ENCODE assay signal across 14 cellular contexts in the genomic region with DNA sequence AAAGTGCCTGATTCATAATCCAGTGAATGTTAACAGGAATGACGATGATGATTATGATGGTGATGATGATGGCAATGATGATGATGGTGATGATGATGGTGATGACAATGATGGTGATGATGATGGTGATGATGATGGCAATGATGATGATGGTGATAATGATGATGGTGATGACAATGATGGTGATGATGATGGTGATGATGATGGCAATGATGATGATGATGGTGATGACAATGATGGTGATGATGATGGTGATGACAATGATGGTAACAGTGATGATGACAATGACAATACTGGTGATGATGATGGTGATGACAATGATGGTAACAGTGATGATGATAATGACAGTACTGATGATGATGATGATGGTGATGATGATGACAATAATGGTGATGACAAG. TPM values are rescaled to one million over a fixed set of nuclear protein-coding genes. Genes with fewer than 3 reads are reported as not detected.
"Had no signal": no experiment of that assay in that cellular context is flagged by ENCODE, and none has a peak within 500 bp of the region (broad histone marks: within the 10 kb centered on the region; RNA-seq: fewer than 3 reads in every experiment).

No MANE protein-coding gene starts in this region.

RNA-seq across cellular contexts. Expression of a gene that starts 46.6 kb away (rescaled TPM):
- total RNA-seq: activated B cell treated with CpG ODN at 0.5 μM for 24 hours; activated CD4-positive, alpha-beta memory T cell treated with anti-CD3 and anti-CD28 coated beads for 36 hours; activated CD4-positive, alpha-beta T cell treated with anti-CD3 and anti-CD28 coated beads, Interleukin-2, amount 10 ng/mL, durations not matched to agents 24 days and 14 days; activated CD8-positive, alpha-beta memory T cell treated with anti-CD3 and anti-CD28 coated beads for 36 hours; activated CD8-positive, alpha-beta T cell treated with anti-CD3 and anti-CD28 coated beads for 36 hours; activated naive CD4-positive, alpha-beta T cell treated with anti-CD3 and anti-CD28 coated beads for 36 hours; activated naive CD4-positive, alpha-beta T cell treated with anti-CD3 and anti-CD28 coated beads, Interleukin-2, amount 50 U/mL, for 72 hours; activated naive CD8-positive, alpha-beta T cell treated with anti-CD3 and anti-CD28 coated beads for 36 hours; activated T-cell treated with anti-CD3 and anti-CD28 coated beads, Interleukin-2, amount 50 U/mL, for 4 hours; activated T-cell treated with anti-CD3 and anti-CD28 coated beads, Interleukin-2, amount 50 U/mL, for 72 hours; activated T-helper 1 cell treated with anti-CD3 and anti-CD28 coated beads, Interleukin-12 subunit alpha, Interleukin-12 subunit beta, Interleukin-2, Interleukin-4 antibody, amounts not matched to agents 30 ng/mL and 10 ng/mL and 1 ng/mL, durations not matched to agents 14 hours and 24 hours and 36 hours; activated T-helper 17 cell treated with anti-CD3 and anti-CD28 coated beads, Interleukin-2, amount 50 U/mL, for 72 hours had no signal
- polyA plus RNA-seq: aorta, cardiac muscle cell had no signal
